In the genomic region with DNA sequence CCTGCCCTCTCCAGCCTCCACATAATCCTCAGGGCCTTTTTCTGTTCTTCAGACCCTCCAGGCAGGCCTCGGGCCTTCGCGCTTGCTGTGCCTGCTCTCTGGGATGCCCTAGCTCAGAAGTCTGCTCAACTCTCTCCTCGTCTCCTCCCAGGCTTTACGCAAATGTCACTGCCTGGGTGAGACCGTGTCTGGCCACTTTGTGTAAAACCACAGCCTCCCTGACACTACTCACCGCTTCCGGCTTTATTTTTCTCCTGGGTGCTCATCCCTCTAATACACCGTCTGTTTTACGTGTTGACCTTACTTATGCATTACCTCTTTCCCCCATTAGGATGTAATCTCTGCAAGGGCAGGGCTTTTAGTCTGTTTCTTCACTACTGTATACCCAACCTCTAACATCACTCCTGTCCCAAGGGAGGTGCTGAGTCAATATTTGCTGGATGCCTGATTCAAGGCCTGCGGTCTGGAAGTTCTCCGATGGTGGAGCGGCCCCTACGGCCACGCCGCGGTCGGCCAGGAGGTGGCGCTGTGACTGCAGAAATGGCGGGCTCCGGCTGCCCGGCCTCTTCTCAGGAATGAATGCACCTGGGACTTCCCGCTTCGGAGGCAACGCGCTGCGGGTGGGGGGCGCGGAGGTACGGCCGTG, we compare ENCODE assay signal across 8 cellular contexts. TPM values are rescaled to one million over a fixed set of nuclear protein-coding genes. Genes with fewer than 3 reads are reported as not detected.
A peak's percentile ranks its signal among the peaks of the same experiment; 100 is the strongest.
DNase-seq lines count a peak whose midpoint lies in the region; ATAC-seq and TF ChIP-seq lines count a peak whose summit lies in the region.

No MANE protein-coding gene starts in this region.

- DNase-seq in ACHN, result peak; percentile 65
- DNase-seq in RWPE2 (ENCODE audit: low spot score), result peak; percentile 65
- peak; percentile 24 for DNase-seq in activated gamma-delta T cell (lab: John Stamatoyannopoulos, UW)
- peak; percentile 22 for DNase-seq in foreskin melanocyte
- peak; percentile 54 for DNase-seq in occipital lobe (lab: John Stamatoyannopoulos, UW)
- peak; percentile 90 for DNase-seq in testis

- H3K4me3 ChIP-seq in Loucy (ENCODE audit: low read length, poor library complexity, severe bottlenecking) (no peak overlapping the region), RWPE2 (ENCODE audit: severe bottlenecking) (no peak overlapping the region), testis (no peak overlapping the region)

- peak; percentile 96 for TF ChIP-seq CTCF in Loucy (conservative IDR thresholded peaks at IDR 0.05; ENCODE audit: low read length)
- TF ChIP-seq CTCF in RWPE2 (IDR thresholded peaks at IDR 0.05; ENCODE audit: poor library complexity, severe bottlenecking), result peak; percentile 89
- peak; percentile 96 to 98 (median 97) for TF ChIP-seq CTCF in testis (IDR thresholded peaks at IDR 0.05)

- peaks cover 4% of the 10 kb centered on the region for H3K4me1 ChIP-seq in Loucy (ENCODE audit: insufficient read depth, low read length, poor library complexity, severe bottlenecking)
- H3K4me1 ChIP-seq in RWPE2 (ENCODE audit: insufficient read depth, poor library complexity, severe bottlenecking), result no peaks in the 10 kb centered on the region
- peaks cover 4% of the 10 kb centered on the region for H3K4me1 ChIP-seq in testis

- TF ChIP-seq POLR2A in testis (IDR thresholded peaks at IDR 0.05), result no peak

- H3K9me2 ChIP-seq in Loucy (replicated peaks; ENCODE audit: low read depth, low read length), result no peaks in the 10 kb centered on the region

- no peaks in the 10 kb centered on the region for H3K27me3 ChIP-seq in Loucy (ENCODE audit: insufficient read depth, low read length, poor library complexity, severe bottlenecking)
- H3K27me3 ChIP-seq in RWPE2 (ENCODE audit: insufficient read depth, poor library complexity, severe bottlenecking), result no peaks in the 10 kb centered on the region
- no peaks in the 10 kb centered on the region for H3K27me3 ChIP-seq in testis

- H3K27ac ChIP-seq in RWPE2 (ENCODE audit: poor library complexity, severe bottlenecking) (no peak overlapping the region), testis (no peak overlapping the region)

- no peaks in the 10 kb centered on the region for H4K20me1 ChIP-seq in Loucy (ENCODE audit: insufficient read depth, low read length, poor library complexity, severe bottlenecking)

- H3K9me3 ChIP-seq in Loucy (ENCODE audit: insufficient read depth, low read depth, low read length) (no peaks in the 10 kb centered on the region), RWPE2 (ENCODE audit: severe bottlenecking) (no peaks in the 10 kb centered on the region), testis (no peaks in the 10 kb centered on the region)

- ATAC-seq in GM18868 (IDR thresholded peaks at IDR 0.05; ENCODE audit: unreplicated experiment) (peak; percentile 66), RWPE2 (ENCODE audit: low read depth) (peak; percentile 85)

- intact Hi-C loops in testis (cut with DNase I; ENCODE audit: low total_unique reads), result loop anchor here (5.0 to 10.0 kb wide), 2 partner anchors 246 to 634 kb away; partner anchors contain the start of gene NECTIN1

- no peak overlapping the region for H3K9ac ChIP-seq in Loucy (ENCODE audit: low read depth, low read length, poor library complexity, severe bottlenecking)

- WGBS in testis, 2 donors, result 26 to 36% methylated on average over 25 to 31 of the region's 31 CpGs

- H2AFZ ChIP-seq in Loucy (ENCODE audit: low read length), result peak overlapping the region; percentile 38; the same call in 1 of the 2 replicates

- no peaks in the 10 kb centered on the region for H3K79me2 ChIP-seq in Loucy (ENCODE audit: insufficient read depth, low read length)

- H3F3A ChIP-seq in Loucy (ENCODE audit: low read depth), result no peaks in the 10 kb centered on the region

- no peaks in the 10 kb centered on the region for H3K36me3 ChIP-seq in Loucy (ENCODE audit: insufficient read depth, low read length)
- H3K36me3 ChIP-seq in RWPE2 (ENCODE audit: low read depth), result no peaks in the 10 kb centered on the region
- H3K36me3 ChIP-seq in testis (ENCODE audit: low read depth, missing control alignments), result no peaks in the 10 kb centered on the region

- in situ Hi-C loops in ACHN (cut with HindIII; ENCODE audit: low pct_ligation_motif_present, low pct_unique_long_range_greater_than_20kb, low sequenced_read_pairs), result no loop called here

- no peak overlapping the region for H3K4me2 ChIP-seq in Loucy (ENCODE audit: low read depth, low read length, poor library complexity, severe bottlenecking)

RNA-seq across cellular contexts. Expression of gene THY1, which starts 58.2 kb away (rescaled TPM):
- 25.4 TPM for total RNA-seq in occipital lobe
- 10 to 100 TPM in 1 of 2 donors, 1 to 10 TPM in 1; 5.9 to 30.0 TPM for total RNA-seq in testis
- 132 TPM for polyA plus RNA-seq in testis (ENCODE audit: insufficient read depth, low read depth, low replicate concordance)

Comparison
In these comparisons a context has a peak if more than half of its experiments do, and no peak if none do; other contexts are left out.
1. DNase-seq: peak in every context shown above with its lines; median percentile 90 in testis; 65 in ACHN; 65 in RWPE2; 54 in occipital lobe; 24 in activated gamma-delta T cell; 22 in foreskin melanocyte.